Comparison of ENCODE assay signal across 1 cellular context in the genomic region with DNA sequence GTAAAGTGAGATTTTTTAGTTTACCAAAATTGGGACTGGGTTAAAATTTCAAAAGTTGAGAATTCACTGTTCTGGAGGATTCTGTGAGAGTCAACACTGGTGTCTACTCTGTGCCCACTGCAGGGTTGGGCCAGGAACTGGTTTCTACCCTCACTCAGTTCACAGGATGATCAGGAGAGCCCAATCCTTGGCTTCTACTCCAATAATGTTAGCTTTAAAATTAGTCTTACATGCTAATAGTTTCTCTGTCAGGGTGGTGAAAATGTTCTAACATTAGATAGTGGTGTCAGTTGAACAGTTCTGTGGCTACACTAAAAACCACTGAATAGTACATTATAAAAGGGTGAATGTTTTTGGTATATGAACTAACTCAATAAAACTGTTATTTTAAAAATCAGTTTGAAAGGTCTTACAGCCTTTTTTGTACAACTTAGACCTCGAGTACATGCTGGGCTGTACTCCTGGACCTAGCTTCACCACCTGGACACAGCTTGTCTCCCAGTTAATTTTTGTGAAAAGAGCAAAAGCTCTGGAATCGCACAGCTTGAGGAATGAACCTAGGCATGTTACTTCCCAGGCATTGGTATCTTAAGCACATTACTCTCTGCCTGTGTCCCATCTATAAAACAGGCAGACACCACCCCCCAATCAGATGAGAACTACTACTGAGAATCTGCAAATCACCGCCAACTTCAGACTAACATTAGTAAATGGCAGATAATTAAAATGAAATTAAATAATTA.
TF ChIP-seq lines count a peak whose summit lies in the region.

No MANE protein-coding gene starts in this region.

TF ChIP-seq in GM23338, 12 proteins besides CTCF, POLR2A, EP300 and RAD21 (continued from another document):
- TF ChIP-seq, protein P1, sequence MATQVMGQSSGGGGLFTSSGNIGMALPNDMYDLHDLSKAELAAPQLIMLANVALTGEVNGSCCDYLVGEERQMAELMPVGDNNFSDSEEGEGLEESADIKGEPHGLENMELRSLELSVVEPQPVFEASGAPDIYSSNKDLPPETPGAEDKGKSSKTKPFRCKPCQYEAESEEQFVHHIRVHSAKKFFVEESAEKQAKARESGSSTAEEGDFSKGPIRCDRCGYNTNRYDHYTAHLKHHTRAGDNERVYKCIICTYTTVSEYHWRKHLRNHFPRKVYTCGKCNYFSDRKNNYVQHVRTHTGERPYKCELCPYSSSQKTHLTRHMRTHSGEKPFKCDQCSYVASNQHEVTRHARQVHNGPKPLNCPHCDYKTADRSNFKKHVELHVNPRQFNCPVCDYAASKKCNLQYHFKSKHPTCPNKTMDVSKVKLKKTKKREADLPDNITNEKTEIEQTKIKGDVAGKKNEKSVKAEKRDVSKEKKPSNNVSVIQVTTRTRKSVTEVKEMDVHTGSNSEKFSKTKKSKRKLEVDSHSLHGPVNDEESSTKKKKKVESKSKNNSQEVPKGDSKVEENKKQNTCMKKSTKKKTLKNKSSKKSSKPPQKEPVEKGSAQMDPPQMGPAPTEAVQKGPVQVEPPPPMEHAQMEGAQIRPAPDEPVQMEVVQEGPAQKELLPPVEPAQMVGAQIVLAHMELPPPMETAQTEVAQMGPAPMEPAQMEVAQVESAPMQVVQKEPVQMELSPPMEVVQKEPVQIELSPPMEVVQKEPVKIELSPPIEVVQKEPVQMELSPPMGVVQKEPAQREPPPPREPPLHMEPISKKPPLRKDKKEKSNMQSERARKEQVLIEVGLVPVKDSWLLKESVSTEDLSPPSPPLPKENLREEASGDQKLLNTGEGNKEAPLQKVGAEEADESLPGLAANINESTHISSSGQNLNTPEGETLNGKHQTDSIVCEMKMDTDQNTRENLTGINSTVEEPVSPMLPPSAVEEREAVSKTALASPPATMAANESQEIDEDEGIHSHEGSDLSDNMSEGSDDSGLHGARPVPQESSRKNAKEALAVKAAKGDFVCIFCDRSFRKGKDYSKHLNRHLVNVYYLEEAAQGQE (IDR thresholded peaks at IDR 0.05; ENCODE audit: unreplicated experiment), result no peak
- TF ChIP-seq, protein P2, sequence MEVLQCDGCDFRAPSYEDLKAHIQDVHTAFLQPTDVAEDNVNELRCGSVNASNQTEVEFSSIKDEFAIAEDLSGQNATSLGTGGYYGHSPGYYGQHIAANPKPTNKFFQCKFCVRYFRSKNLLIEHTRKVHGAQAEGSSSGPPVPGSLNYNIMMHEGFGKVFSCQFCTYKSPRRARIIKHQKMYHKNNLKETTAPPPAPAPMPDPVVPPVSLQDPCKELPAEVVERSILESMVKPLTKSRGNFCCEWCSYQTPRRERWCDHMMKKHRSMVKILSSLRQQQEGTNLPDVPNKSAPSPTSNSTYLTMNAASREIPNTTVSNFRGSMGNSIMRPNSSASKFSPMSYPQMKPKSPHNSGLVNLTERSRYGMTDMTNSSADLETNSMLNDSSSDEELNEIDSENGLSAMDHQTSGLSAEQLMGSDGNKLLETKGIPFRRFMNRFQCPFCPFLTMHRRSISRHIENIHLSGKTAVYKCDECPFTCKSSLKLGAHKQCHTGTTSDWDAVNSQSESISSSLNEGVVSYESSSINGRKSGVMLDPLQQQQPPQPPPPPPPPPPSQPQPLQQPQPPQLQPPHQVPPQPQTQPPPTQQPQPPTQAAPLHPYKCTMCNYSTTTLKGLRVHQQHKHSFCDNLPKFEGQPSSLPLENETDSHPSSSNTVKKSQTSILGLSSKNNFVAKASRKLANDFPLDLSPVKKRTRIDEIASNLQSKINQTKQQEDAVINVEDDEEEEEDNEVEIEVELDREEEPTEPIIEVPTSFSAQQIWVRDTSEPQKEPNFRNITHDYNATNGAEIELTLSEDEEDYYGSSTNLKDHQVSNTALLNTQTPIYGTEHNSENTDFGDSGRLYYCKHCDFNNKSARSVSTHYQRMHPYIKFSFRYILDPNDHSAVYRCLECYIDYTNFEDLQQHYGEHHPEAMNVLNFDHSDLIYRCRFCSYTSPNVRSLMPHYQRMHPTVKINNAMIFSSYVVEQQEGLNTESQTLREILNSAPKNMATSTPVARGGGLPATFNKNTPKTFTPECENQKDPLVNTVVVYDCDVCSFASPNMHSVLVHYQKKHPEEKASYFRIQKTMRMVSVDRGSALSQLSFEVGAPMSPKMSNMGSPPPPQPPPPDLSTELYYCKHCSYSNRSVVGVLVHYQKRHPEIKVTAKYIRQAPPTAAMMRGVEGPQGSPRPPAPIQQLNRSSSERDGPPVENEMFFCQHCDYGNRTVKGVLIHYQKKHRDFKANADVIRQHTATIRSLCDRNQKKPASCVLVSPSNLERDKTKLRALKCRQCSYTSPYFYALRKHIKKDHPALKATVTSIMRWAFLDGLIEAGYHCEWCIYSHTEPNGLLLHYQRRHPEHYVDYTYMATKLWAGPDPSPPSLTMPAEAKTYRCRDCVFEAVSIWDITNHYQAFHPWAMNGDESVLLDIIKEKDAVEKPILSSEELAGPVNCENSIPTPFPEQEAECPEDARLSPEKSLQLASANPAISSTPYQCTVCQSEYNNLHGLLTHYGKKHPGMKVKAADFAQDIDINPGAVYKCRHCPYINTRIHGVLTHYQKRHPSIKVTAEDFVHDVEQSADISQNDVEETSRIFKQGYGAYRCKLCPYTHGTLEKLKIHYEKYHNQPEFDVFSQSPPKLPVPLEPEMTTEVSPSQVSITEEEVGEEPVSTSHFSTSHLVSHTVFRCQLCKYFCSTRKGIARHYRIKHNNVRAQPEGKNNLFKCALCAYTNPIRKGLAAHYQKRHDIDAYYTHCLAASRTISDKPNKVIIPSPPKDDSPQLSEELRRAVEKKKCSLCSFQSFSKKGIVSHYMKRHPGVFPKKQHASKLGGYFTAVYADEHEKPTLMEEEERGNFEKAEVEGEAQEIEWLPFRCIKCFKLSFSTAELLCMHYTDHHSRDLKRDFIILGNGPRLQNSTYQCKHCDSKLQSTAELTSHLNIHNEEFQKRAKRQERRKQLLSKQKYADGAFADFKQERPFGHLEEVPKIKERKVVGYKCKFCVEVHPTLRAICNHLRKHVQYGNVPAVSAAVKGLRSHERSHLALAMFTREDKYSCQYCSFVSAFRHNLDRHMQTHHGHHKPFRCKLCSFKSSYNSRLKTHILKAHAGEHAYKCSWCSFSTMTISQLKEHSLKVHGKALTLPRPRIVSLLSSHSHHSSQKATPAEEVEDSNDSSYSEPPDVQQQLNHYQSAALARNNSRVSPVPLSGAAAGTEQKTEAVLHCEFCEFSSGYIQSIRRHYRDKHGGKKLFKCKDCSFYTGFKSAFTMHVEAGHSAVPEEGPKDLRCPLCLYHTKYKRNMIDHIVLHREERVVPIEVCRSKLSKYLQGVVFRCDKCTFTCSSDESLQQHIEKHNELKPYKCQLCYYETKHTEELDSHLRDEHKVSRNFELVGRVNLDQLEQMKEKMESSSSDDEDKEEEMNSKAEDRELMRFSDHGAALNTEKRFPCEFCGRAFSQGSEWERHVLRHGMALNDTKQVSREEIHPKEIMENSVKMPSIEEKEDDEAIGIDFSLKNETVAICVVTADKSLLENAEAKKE (CRISPR knock-in tag; IDR thresholded peaks at IDR 0.05), result no peak
